17 cellular contexts compared by ENCODE assay signal in genomic region chr3:106086636-106087035, GRCh38.
DNase-seq lines count a peak whose midpoint lies in the region; ATAC-seq and TF ChIP-seq lines count a peak whose summit lies in the region.
"Had no signal": no experiment of that assay in that cellular context is flagged by ENCODE, and none has a peak within 500 bp of the region (broad histone marks: within the 10 kb centered on the region; RNA-seq: fewer than 3 reads in every experiment).

No MANE protein-coding gene starts in this region.

- no peak overlapping the region for H3K4me2 ChIP-seq in PC-3 (ENCODE audit: low read length)
- no peak overlapping the region for H3K4me2 ChIP-seq in SK-N-SH
- H3K4me2 ChIP-seq: BLaER1 treated with 17β-estradiol and CSF1 and Interleukin-3, amounts not matched to agents 10 nM and 100 nM had no signal

- H3K4me1 ChIP-seq in PC-3 (ENCODE audit: insufficient read depth, low read length): peaks cover 19% of the 10 kb centered on the region
- H3K4me1 ChIP-seq in SK-N-SH (ENCODE audit: control insufficient read depth in 1 of 2, insufficient read depth in 2 of 2, low read depth in 1 of 2, low read length in 1 of 2): peaks cover 0 to 2% of the 10 kb centered on the region in 2 experiments; a peak in 2 of 4 replicates
- H3K4me1 ChIP-seq: BLaER1 treated with 17β-estradiol and CSF1 and Interleukin-3, amounts not matched to agents 10 nM and 100 nM had no signal

- CTCF ChIA-PET in PC-3 (lab: Charles Lee) (no interaction called here), SK-N-SH (lab: Yijun Ruan, JAX) (interaction anchor here (0.6 kb wide), 1 partner anchor 42 kb away, joined by 4 read pairs; no protein-coding TSS in a partner anchor)

- no peaks in the 10 kb centered on the region for H3K27me3 ChIP-seq in PC-3 (ENCODE audit: low read length)
- H3K27me3 ChIP-seq in SK-N-SH (ENCODE audit: insufficient read depth): no peaks in the 10 kb centered on the region
- H3K27me3 ChIP-seq: BLaER1 treated with 17β-estradiol and CSF1 and Interleukin-3, amounts not matched to agents 10 nM and 100 nM had no signal

- H3K9me2 ChIP-seq in PC-3 (replicated peaks; ENCODE audit: low read length) (no peaks in the 10 kb centered on the region), SK-N-SH (no peaks in the 10 kb centered on the region)

- DNase-seq in Caki2 (ENCODE audit: low read depth): peak; percentile 53
- peak; percentile 8 for DNase-seq in HCEC 1CT
- DNase-seq in PC-3: peak; percentile 65
- peak; percentile 23 for DNase-seq in epithelial cell of esophagus (ENCODE audit: low read depth)
- no peak for DNase-seq in SK-N-SH
- DNase-seq in hippocampal formation (lab: John Stamatoyannopoulos, UW): no peak
- no peak for DNase-seq in NCI-H2171 (lab: John Stamatoyannopoulos, UW)
- DNase-seq: DMS 273 treated with DMSO at 0.1 percent for 48 hours, KBM-7, MM.1S, NCI-H1436 treated with DMSO at 0.1 percent for 48 hours, NCI-H2081, NCI-H526 had no signal

- intact Hi-C loops in PC-3 (cut with micrococcal nuclease): loop anchor here (5.0 kb wide), 1 partner anchor 179 kb away; no protein-coding TSS in a partner anchor

- H3F3A ChIP-seq in PC-3 (ENCODE audit: low read length, unreplicated experiment): no peaks in the 10 kb centered on the region
- peaks cover 5% of the 10 kb centered on the region for H3F3A ChIP-seq in SK-N-SH (replicated peaks; ENCODE audit: insufficient read depth)

- H3K9ac ChIP-seq in PC-3 (ENCODE audit: low read length) (peak overlapping the region; percentile 32; the same call in 1 of the 2 replicates), SK-N-SH (no peak overlapping the region)
- H3K9ac ChIP-seq: BLaER1 treated with 17β-estradiol and CSF1 and Interleukin-3, amounts not matched to agents 10 nM and 100 nM had no signal

- TF ChIP-seq CTCF in PC-3 (conservative IDR thresholded peaks at IDR 0.05; ENCODE audit: low read depth, low read length) (no peak), epithelial cell of esophagus (IDR thresholded peaks at IDR 0.05; ENCODE audit: insufficient read depth, low read depth, low read length, missing control alignments) (no peak), SK-N-SH (IDR thresholded peaks at IDR 0.05) (no peak)

- H3K27ac ChIP-seq in PC-3 (ENCODE audit: low read length): peak overlapping the region; percentile 79
- H3K27ac ChIP-seq in SK-N-SH (ENCODE audit: low read depth in 2 of 2, low read length in 1 of 2): no peak overlapping the region
- H3K27ac ChIP-seq: BLaER1 treated with 17β-estradiol and CSF1 and Interleukin-3, amounts not matched to agents 10 nM and 100 nM had no signal

- ATAC-seq in PC-3 (peak; percentile 50), HG03571 (IDR thresholded peaks at IDR 0.05; ENCODE audit: unreplicated experiment) (no peak)
- ATAC-seq: HCT116, SK-N-SH treated with all-trans-retinoic acid at 6 μM for 48 hours had no signal

- POLR2A ChIA-PET in PC-3 (lab: Charles Lee; ENCODE audit: unreplicated experiment) (no interaction called here), SK-N-SH (lab: Yijun Ruan, JAX) (no interaction called here)

- H3K79me2 ChIP-seq in PC-3 (ENCODE audit: low read length) (no peaks in the 10 kb centered on the region), SK-N-SH (ENCODE audit: insufficient read depth) (no peaks in the 10 kb centered on the region)

- WGBS in SK-N-SH (ENCODE audit: low lambda C conversion rate): 75% methylated on average over 4 of the region's 4 CpGs

- H3K4me3 ChIP-seq in PC-3 (ENCODE audit: low read length): no peak overlapping the region
- no peak overlapping the region for H3K4me3 ChIP-seq in epithelial cell of esophagus (ENCODE audit: low read length)
- no peak overlapping the region for H3K4me3 ChIP-seq in SK-N-SH (ENCODE audit: low read depth in 2 of 2, low read length in 1 of 2)
- H3K4me3 ChIP-seq: BLaER1 treated with 17β-estradiol and CSF1 and Interleukin-3, amounts not matched to agents 10 nM and 100 nM had no signal

- H4K20me1 ChIP-seq in PC-3 (ENCODE audit: low read length) (no peaks in the 10 kb centered on the region), SK-N-SH (ENCODE audit: insufficient read depth) (no peaks in the 10 kb centered on the region)
- H4K20me1 ChIP-seq: BLaER1 treated with 17β-estradiol and CSF1 and Interleukin-3, amounts not matched to agents 10 nM and 100 nM had no signal

- no peak for TF ChIP-seq EP300 in SK-N-SH (IDR thresholded peaks at IDR 0.05; ENCODE audit: borderline replicate concordance in 1 of 2, low read depth in 1 of 2, low read length in 1 of 2)

- H3K36me3 ChIP-seq in PC-3 (ENCODE audit: low read depth, low read length) (no peaks in the 10 kb centered on the region), SK-N-SH (replicated peaks in 1 of 2; ENCODE audit: control insufficient read depth in 1 of 2, insufficient read depth in 2 of 2, low read length in 1 of 2) (no peaks in the 10 kb centered on the region)
- H3K36me3 ChIP-seq: BLaER1 treated with 17β-estradiol and CSF1 and Interleukin-3, amounts not matched to agents 10 nM and 100 nM had no signal

- no peak overlapping the region for H2AFZ ChIP-seq in PC-3 (ENCODE audit: low read length)
- no peak overlapping the region for H2AFZ ChIP-seq in SK-N-SH (ENCODE audit: low read depth)

- BruUV-seq in PC-3 (replicated peaks; lab: Mats Ljungman, UMichigan): no TSS peak

- in situ Hi-C loops in Caki2 (cut with HindIII; ENCODE audit: low pct_unique_long_range_greater_than_20kb, low sequenced_read_pairs): no loop called here

- no peak for TF ChIP-seq RAD21 in SK-N-SH (IDR thresholded peaks at IDR 0.05; ENCODE audit: low read length)

- H3K9me3 ChIP-seq in PC-3 (ENCODE audit: low read length): no peaks in the 10 kb centered on the region
- no peaks in the 10 kb centered on the region for H3K9me3 ChIP-seq in SK-N-SH

TF ChIP-seq in SK-N-SH, 30 proteins besides CTCF, POLR2A, EP300 and RAD21:
- TF ChIP-seq TCF12 (IDR thresholded peaks at IDR 0.05) (no peak), PBX3 (IDR thresholded peaks at IDR 0.05) (no peak), TEAD4 (IDR thresholded peaks at IDR 0.05; ENCODE audit: borderline replicate concordance, insufficient read depth) (no peak), RCOR1 (IDR thresholded peaks at IDR 0.05; ENCODE audit: low read length) (no peak), SIN3A (IDR thresholded peaks at IDR 0.05; ENCODE audit: borderline replicate concordance, low read depth, low read length) (no peak), CHD2 (IDR thresholded peaks at IDR 0.05; ENCODE audit: low read length, partially characterized antibody) (no peak), FOSL2 (IDR thresholded peaks at IDR 0.05; ENCODE audit: borderline replicate concordance, low read depth) (no peak), EZH2phosphoT487 (IDR thresholded peaks at IDR 0.05; ENCODE audit: borderline replicate concordance, low read depth) (no peak), FOXM1 (IDR thresholded peaks at IDR 0.05; ENCODE audit: low read depth) (no peak), MXI1 (IDR thresholded peaks at IDR 0.05; ENCODE audit: low read depth, low read length) (no peak), SMC3 (IDR thresholded peaks at IDR 0.05; ENCODE audit: low read depth, low read length) (no peak), RFX5 (IDR thresholded peaks at IDR 0.05; ENCODE audit: low read length) (no peak), POLR2AphosphoS5 (IDR thresholded peaks at IDR 0.05; ENCODE audit: low read depth, low read length) (no peak), IRF3 (IDR thresholded peaks at IDR 0.05; ENCODE audit: low read depth, low read length) (no peak), MAX (IDR thresholded peaks at IDR 0.05; ENCODE audit: low read depth) (no peak)
- TF ChIP-seq, protein P1, sequence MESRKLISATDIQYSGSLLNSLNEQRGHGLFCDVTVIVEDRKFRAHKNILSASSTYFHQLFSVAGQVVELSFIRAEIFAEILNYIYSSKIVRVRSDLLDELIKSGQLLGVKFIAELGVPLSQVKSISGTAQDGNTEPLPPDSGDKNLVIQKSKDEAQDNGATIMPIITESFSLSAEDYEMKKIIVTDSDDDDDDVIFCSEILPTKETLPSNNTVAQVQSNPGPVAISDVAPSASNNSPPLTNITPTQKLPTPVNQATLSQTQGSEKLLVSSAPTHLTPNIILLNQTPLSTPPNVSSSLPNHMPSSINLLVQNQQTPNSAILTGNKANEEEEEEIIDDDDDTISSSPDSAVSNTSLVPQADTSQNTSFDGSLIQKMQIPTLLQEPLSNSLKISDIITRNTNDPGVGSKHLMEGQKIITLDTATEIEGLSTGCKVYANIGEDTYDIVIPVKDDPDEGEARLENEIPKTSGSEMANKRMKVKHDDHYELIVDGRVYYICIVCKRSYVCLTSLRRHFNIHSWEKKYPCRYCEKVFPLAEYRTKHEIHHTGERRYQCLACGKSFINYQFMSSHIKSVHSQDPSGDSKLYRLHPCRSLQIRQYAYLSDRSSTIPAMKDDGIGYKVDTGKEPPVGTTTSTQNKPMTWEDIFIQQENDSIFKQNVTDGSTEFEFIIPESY (IDR thresholded peaks at IDR 0.05; ENCODE audit: borderline replicate concordance, low read depth): no peak

Comparison
In these comparisons a context has a peak if more than half of its experiments do, and no peak if none do; other contexts are left out.
1. DNase-seq: peak in Caki2 (single experiment), HCEC 1CT (single experiment), PC-3 (single experiment) and epithelial cell of esophagus (single experiment); none in SK-N-SH (single experiment), hippocampal formation (0 of 2) and NCI-H2171 (single experiment).